ENCODE assay signal across 8 cellular contexts in genomic region chr5:72248352-72249032, GRCh38.
A peak's percentile ranks its signal among the peaks of the same experiment; 100 is the strongest.
DNase-seq lines count a peak whose midpoint lies in the region; ATAC-seq and TF ChIP-seq lines count a peak whose summit lies in the region.

No MANE protein-coding gene starts in this region.

- no peaks in the 10 kb centered on the region for H3K27me3 Mint-ChIP-seq in activated T-cell treated with anti-CD3 and anti-CD28 coated beads, Interleukin-2, amount 50 U/mL, for 72 hours (ENCODE audit: low read depth)

- H3K27ac Mint-ChIP-seq in activated T-cell treated with anti-CD3 and anti-CD28 coated beads, Interleukin-2, amount 50 U/mL, for 72 hours = no peak overlapping the region

- no peak for ATAC-seq in GM18519 (IDR thresholded peaks at IDR 0.05; ENCODE audit: low FRiP score, unreplicated experiment)
- ATAC-seq in GM18873 (IDR thresholded peaks at IDR 0.05; ENCODE audit: low FRiP score, unreplicated experiment) = no peak
- ATAC-seq in activated T-cell treated with anti-CD3 and anti-CD28 coated beads, Interleukin-2, amount 50 U/mL, for 72 hours (replicated peaks in 1 of 2) = no peak

- DNase-seq in AG08395 (ENCODE audit: low spot score) = peak; percentile 89
- DNase-seq in MG63 = peak; percentile 76
- no peak for DNase-seq in coronary artery (ENCODE audit: low spot score)
- peak; percentile 59 for DNase-seq in midbrain (lab: John Stamatoyannopoulos, UW)
- no peak for DNase-seq in GDM1 (lab: John Stamatoyannopoulos, UW)
- DNase-seq in activated T-cell treated with anti-CD3 and anti-CD28 coated beads, Interleukin-2, amount 50 U/mL, for 72 hours = no peak

- H3K4me3 Mint-ChIP-seq in activated T-cell treated with anti-CD3 and anti-CD28 coated beads, Interleukin-2, amount 50 U/mL, for 72 hours = no peak overlapping the region

- no peaks in the 10 kb centered on the region for H3K9me3 Mint-ChIP-seq in activated T-cell treated with anti-CD3 and anti-CD28 coated beads, Interleukin-2, amount 50 U/mL, for 72 hours

- H3K27ac ChIP-seq in coronary artery = peak overlapping the region; percentile 59

- H3K4me1 Mint-ChIP-seq in activated T-cell treated with anti-CD3 and anti-CD28 coated beads, Interleukin-2, amount 50 U/mL, for 72 hours (ENCODE audit: low read depth) = peaks cover 19% of the 10 kb centered on the region

- H3K4me3 ChIP-seq in MG63 (no peak overlapping the region), coronary artery (peak overlapping the region; percentile 3)

- peaks cover 13% of the 10 kb centered on the region for H3K36me3 ChIP-seq in MG63

- no peaks in the 10 kb centered on the region for H3K9me3 ChIP-seq in MG63

- H3K36me3 Mint-ChIP-seq in activated T-cell treated with anti-CD3 and anti-CD28 coated beads, Interleukin-2, amount 50 U/mL, for 72 hours (ENCODE audit: insufficient read depth in 2 of 2) = peaks cover 2 to 5% of the 10 kb centered on the region in 2 donors

- no peaks in the 10 kb centered on the region for H3K27me3 ChIP-seq in MG63

- TF ChIP-seq CTCF in coronary artery (IDR thresholded peaks at IDR 0.05) = no peak

Comparison
In these comparisons a context has a peak if more than half of its experiments do, and no peak if none do; other contexts are left out.
1. DNase-seq: peak in AG08395 (single experiment), MG63 (single experiment) and midbrain (single experiment); none in coronary artery (single experiment), GDM1 (single experiment) and activated T-cell treated with anti-CD3 and anti-CD28 coated beads, Interleukin-2, amount 50 U/mL, for 72 hours (0 of 2).